In the genomic region with DNA sequence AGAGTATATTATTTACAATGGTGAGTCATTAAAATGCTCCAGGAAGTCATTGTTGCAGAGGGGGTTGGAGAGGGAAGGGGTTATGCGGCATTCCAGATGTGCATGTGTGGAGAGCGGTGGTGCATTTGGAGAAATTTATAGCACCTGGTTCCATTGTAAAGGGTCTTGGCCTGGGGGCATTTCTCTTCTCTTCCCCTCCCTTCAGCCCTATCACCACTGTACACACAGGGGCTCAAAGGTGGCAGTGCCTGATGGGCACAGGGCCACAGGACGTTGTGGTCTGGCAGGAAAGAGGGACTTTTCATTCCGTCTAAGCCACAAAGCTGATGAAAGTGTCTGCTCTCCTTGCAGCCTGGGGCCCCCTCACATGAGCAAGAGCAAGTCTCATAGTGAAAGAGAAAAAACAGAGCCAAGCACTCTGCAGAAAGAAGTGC, we compare ENCODE assay signal across 8 cellular contexts.
DNase-seq lines count a peak whose midpoint lies in the region; ATAC-seq, FAIRE-seq and TF ChIP-seq lines count a peak whose summit lies in the region.

No MANE protein-coding gene starts in this region.

- H3K27me3 ChIP-seq in bronchial epithelial cell (ENCODE audit: control insufficient read depth, insufficient read depth, low read length), result no peaks in the 10 kb centered on the region
- no peaks in the 10 kb centered on the region for H3K27me3 ChIP-seq in Peyer's patch

- no peaks in the 10 kb centered on the region for H3K36me3 ChIP-seq in bronchial epithelial cell (ENCODE audit: control insufficient read depth, insufficient read depth, low read length)
- no peaks in the 10 kb centered on the region for H3K36me3 ChIP-seq in Peyer's patch

- no peak for FAIRE-seq in bronchial epithelial cell (lab: Jason Lieb, UNC)

- H3K27ac ChIP-seq in Peyer's patch, result no peak overlapping the region

- DNase-seq in EL (peak; percentile 56), bronchial epithelial cell (ENCODE audit: low read depth) (peak; percentile 57), NCI-H1694 (lab: John Stamatoyannopoulos, UW) (no peak), Peyer's patch (no peak), NCI-H1105 treated with DMSO at 0.1 percent for 48 hours (lab: John Stamatoyannopoulos, UW) (no peak), NCI-H82 treated with DMSO at 0.1 percent for 48 hours (lab: John Stamatoyannopoulos, UW; ENCODE audit: unreplicated experiment) (no peak)

- no peaks in the 10 kb centered on the region for H3K9me3 ChIP-seq in Peyer's patch

- peak; percentile 55 for ATAC-seq in GM19468 (IDR thresholded peaks at IDR 0.05; ENCODE audit: extremely low read depth, unreplicated experiment)
- peak; percentile 57 for ATAC-seq in HG03439 (IDR thresholded peaks at IDR 0.05; ENCODE audit: unreplicated experiment)

- no peak for TF ChIP-seq CTCF in bronchial epithelial cell (IDR thresholded peaks at IDR 0.05; ENCODE audit: insufficient read depth, low read length, severe bottlenecking)
- TF ChIP-seq CTCF in Peyer's patch (IDR thresholded peaks at IDR 0.05), result no peak

- H3K4me3 ChIP-seq in bronchial epithelial cell (ENCODE audit: low read depth, low read length) (no peak overlapping the region), Peyer's patch (no peak overlapping the region)

- no peaks in the 10 kb centered on the region for H3K4me1 ChIP-seq in Peyer's patch

- no peak for TF ChIP-seq POLR2A in Peyer's patch (IDR thresholded peaks at IDR 0.05)

Comparison
In these comparisons a context has a peak if more than half of its experiments do, and no peak if none do; other contexts are left out.
1. DNase-seq: peak in EL (single experiment) and bronchial epithelial cell (single experiment); none in NCI-H1694 (single experiment), Peyer's patch (0 of 3), NCI-H1105 treated with DMSO at 0.1 percent for 48 hours (single experiment) and NCI-H82 treated with DMSO at 0.1 percent for 48 hours (single experiment).